Comparison of ENCODE assay signal across 8 cellular contexts in the genomic region with DNA sequence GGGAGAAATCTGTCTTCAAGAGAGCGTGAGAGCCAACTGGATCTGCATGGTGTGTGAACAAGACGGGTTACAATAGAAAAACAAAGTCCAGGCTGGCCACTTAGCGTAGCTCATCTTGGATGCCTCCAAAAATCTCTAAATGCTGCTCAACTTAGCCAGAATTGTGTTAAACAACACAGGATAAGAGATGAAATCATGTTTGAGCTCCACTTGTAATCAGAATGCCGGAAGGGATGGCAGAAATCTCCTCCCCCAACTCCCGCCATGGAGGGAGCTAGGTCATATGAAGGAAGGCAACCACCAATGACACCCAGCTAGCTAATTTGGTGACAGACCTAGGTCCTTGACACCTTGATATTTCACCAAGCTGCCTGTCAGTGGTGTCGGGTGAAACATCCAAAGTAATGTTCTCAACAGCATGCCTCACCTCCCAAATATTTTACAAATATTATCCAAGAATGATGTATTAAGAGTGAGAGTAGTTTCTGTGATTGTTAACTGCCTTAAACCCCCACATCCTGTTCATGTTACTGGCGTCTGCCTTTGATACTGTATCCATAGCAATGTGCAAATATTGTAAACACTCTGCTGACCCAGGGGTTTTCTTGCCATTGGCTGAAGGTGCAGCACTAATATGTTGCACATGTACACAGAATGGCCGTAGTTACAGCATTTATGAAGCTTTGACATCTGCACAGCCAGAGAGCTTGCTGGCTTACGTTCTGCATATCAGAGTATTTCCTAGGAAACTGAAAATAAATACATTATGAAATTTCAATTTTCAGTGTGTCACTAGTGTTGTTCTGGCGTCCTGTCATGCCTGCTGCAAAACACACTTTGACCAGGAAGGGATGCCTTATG. TPM values are rescaled to one million over a fixed set of nuclear protein-coding genes. Genes with fewer than 3 reads are reported as not detected.
DNase-seq lines count a peak whose midpoint lies in the region; ATAC-seq and TF ChIP-seq lines count a peak whose summit lies in the region.
"Had no signal": no experiment of that assay in that cellular context is flagged by ENCODE, and none has a peak within 500 bp of the region (broad histone marks: within the 10 kb centered on the region; RNA-seq: fewer than 3 reads in every experiment).

No MANE protein-coding gene starts in this region.

- no peak for TF ChIP-seq CTCF in esophagus muscularis mucosa (IDR thresholded peaks at IDR 0.05)
- no peak for TF ChIP-seq CTCF in OCI-LY7 (conservative IDR thresholded peaks at IDR 0.05; ENCODE audit: low read length)

- H3K9ac ChIP-seq in skeletal muscle tissue (ENCODE audit: low read depth in 1 of 3, low read length in 3 of 3): no peak overlapping the region

- H3K9me3 ChIP-seq in esophagus muscularis mucosa (peaks cover 0 to 12% (median 9%) of the 10 kb centered on the region in 4 donors), skeletal muscle tissue (ENCODE audit: control insufficient read depth in 3 of 3, low read length in 3 of 3) (peaks cover 0 to 2% (median 0%) of the 10 kb centered on the region in 3 donors), OCI-LY7 (ENCODE audit: low read length) (0 out of 2 replicates have a peak, but pooled peaks cover 4% of the 10 kb centered on the region)

- H3K79me2 ChIP-seq in OCI-LY7 (ENCODE audit: insufficient read depth, low read depth, low read length): no peaks in the 10 kb centered on the region

- DNase-seq in HT1080 (ENCODE audit: low read depth) (peak; percentile 32), esophagus muscularis mucosa (ENCODE audit: extremely low spot score) (no peak), OCI-LY7 (ENCODE audit: low spot score) (no peak)

- H3K36me3 ChIP-seq in esophagus muscularis mucosa: no peaks in the 10 kb centered on the region
- no peaks in the 10 kb centered on the region for H3K36me3 ChIP-seq in skeletal muscle tissue (ENCODE audit: control insufficient read depth in 3 of 3, insufficient read depth in 3 of 3, low read length in 3 of 3)
- no peaks in the 10 kb centered on the region for H3K36me3 ChIP-seq in OCI-LY7 (ENCODE audit: insufficient read depth, low read length)

- H3K4me3 ChIP-seq in esophagus muscularis mucosa (peak overlapping the region in 1 of 4 donors; percentile 20), skeletal muscle tissue (ENCODE audit: low read length in 3 of 3) (no peak overlapping the region), OCI-LY7 (ENCODE audit: low read depth, low read length, poor library complexity, severe bottlenecking) (no peak overlapping the region)

- 30% methylated on average over 10 of the region's 10 CpGs for WGBS in esophagus muscularis mucosa

- TF ChIP-seq EP300 in esophagus muscularis mucosa (IDR thresholded peaks at IDR 0.05): no peak

- H3K9me2 ChIP-seq in OCI-LY7 (ENCODE audit: insufficient read depth, low read length): no peaks in the 10 kb centered on the region

- intact Hi-C loops in esophagus muscularis mucosa (cut with DNase I) (no loop called here), OCI-LY7 (cut with micrococcal nuclease; ENCODE audit: unreplicated experiment) (no loop called here)

- H3K27ac ChIP-seq in esophagus muscularis mucosa (replicated peaks in 1 of 4) (peak overlapping the region; percentile 42 to 59 (median 55)), skeletal muscle tissue (ENCODE audit: low read depth, low read length) (peak overlapping the region; percentile 72), OCI-LY7 (ENCODE audit: low read depth, low read length, poor library complexity, severe bottlenecking) (no peak overlapping the region)

- peaks cover 12 to 21% (median 18%) of the 10 kb centered on the region in 4 donors for H3K4me1 ChIP-seq in esophagus muscularis mucosa
- H3K4me1 ChIP-seq in skeletal muscle tissue (ENCODE audit: control insufficient read depth in 3 of 3, insufficient read depth in 3 of 3, low read length in 3 of 3): peaks cover 0 to 3% (median 3%) of the 10 kb centered on the region in 3 donors
- H3K4me1 ChIP-seq in OCI-LY7 (ENCODE audit: insufficient read depth, low read length, poor library complexity, severe bottlenecking): no peaks in the 10 kb centered on the region

- POLR2A ChIA-PET in OCI-LY7 (lab: Charles Lee): interaction anchor here (0.6 kb wide), 2 partner anchors 55 to 606 kb away, joined by 3 to 5 read pairs; no protein-coding TSS in a partner anchor

- H2AFZ ChIP-seq in OCI-LY7 (ENCODE audit: low read length): no peak overlapping the region

- BruUV-seq in OCI-LY7 (replicated peaks; lab: Mats Ljungman, UMichigan): no TSS peak

- H3K27me3 ChIP-seq in esophagus muscularis mucosa (no peaks in the 10 kb centered on the region), skeletal muscle tissue (ENCODE audit: control insufficient read depth in 3 of 3, insufficient read depth in 3 of 3, low read length in 3 of 3) (no peaks in the 10 kb centered on the region)

- ATAC-seq in GM19351 (IDR thresholded peaks at IDR 0.05; ENCODE audit: unreplicated experiment): peak; percentile 64
- no peak for ATAC-seq in HG03196 (IDR thresholded peaks at IDR 0.05; ENCODE audit: unreplicated experiment)
- ATAC-seq in HG02588 (IDR thresholded peaks at IDR 0.05; ENCODE audit: unreplicated experiment): no peak

- CTCF ChIA-PET in OCI-LY7 (lab: Charles Lee; ENCODE audit: unreplicated experiment): no interaction called here

- no peak for TF ChIP-seq POLR2A in esophagus muscularis mucosa (IDR thresholded peaks at IDR 0.05; ENCODE audit: low read depth)

- H4K20me1 ChIP-seq in OCI-LY7 (ENCODE audit: insufficient read depth, low read length): no peaks in the 10 kb centered on the region

- no peak overlapping the region for H3K4me2 ChIP-seq in OCI-LY7 (ENCODE audit: low read length)

RNA-seq across cellular contexts. Expression of gene TMEM254, which starts 25.8 kb away (rescaled TPM):
- total RNA-seq in HT1080 (2014; rRNA removed; shearing (Covaris generic)): 10.1 and 16.5 TPM in 2 replicates
- polyA plus RNA-seq in HT1080 (2015; cell fraction: cytosol; rRNA removed): 25.3 and 26.4 TPM in 2 replicates
- polyA plus RNA-seq in HT1080 (2015; cell fraction: nucleus; rRNA removed): 29.8 and 31.7 TPM in 2 replicates
- total RNA-seq in esophagus muscularis mucosa: 10 to 100 TPM in 2 of 4 donors, 1 to 10 TPM in 2; 7.1 to 14.9 (median 9.4) TPM
- total RNA-seq in skeletal muscle tissue: 8.9 TPM
- not detected in 2 replicates for total RNA-seq in OCI-LY7 (2014; rRNA removed; shearing (Covaris generic))
- not detected in 2 replicates for total RNA-seq in OCI-LY7 (2022)

RNA-seq across cellular contexts. Expression of gene PLAC9, which starts 28.2 kb away (rescaled TPM):
- 0.13 TPM in 1 of 2 replicates, not detected in the other for total RNA-seq in HT1080 (2014; rRNA removed; shearing (Covaris generic))
- 0.24 and 0.62 TPM in 2 replicates for polyA plus RNA-seq in HT1080 (2015; cell fraction: cytosol; rRNA removed)
- polyA plus RNA-seq in HT1080 (2015; cell fraction: nucleus; rRNA removed): not detected in 2 replicates
- 10 to 100 TPM; 21.3 to 59.4 (median 39.6) TPM for total RNA-seq in esophagus muscularis mucosa
- 36.5 TPM for total RNA-seq in skeletal muscle tissue
- not detected in 2 replicates for total RNA-seq in OCI-LY7 (2014; rRNA removed; shearing (Covaris generic))
- total RNA-seq in OCI-LY7 (2022): not detected in 2 replicates
- total RNA-seq: kidney epithelial cell had no signal

Comparison
In these comparisons a context has a peak if more than half of its experiments do, and no peak if none do; other contexts are left out.
1. RNA of gene PLAC9, which starts 28.2 kb away (total RNA-seq): 21.3 to 59.4 TPM in esophagus muscularis mucosa and 36.5 TPM in skeletal muscle tissue (single experiment); 0.13 TPM in HT1080 and not detected in OCI-LY7; every median in the first group is over 10 times any median in the second.